20 cellular contexts compared by ENCODE assay signal in the genomic region with DNA sequence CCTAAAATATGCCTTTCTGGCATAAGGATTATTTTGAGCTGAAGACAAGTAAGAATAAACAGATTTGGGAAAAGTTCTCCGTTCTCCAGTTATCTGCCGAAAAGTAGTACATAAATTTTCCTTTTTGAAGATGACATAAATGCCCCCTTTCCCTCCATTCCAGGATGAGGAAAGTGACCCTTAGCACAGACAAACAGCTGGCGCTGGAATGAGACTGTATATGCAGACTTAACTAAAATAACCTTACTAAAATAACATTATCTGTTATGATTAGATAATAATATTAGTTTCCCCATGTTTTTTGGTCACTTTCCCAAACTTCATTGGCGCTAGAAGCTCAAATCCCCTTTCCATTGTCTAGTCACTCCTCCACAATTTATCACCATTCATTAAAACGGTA. TPM values are rescaled to one million over a fixed set of nuclear protein-coding genes. Genes with fewer than 3 reads are reported as not detected.
DNase-seq lines count a peak whose midpoint lies in the region; ATAC-seq and TF ChIP-seq lines count a peak whose summit lies in the region.
"Had no signal": no experiment of that assay in that cellular context is flagged by ENCODE, and none has a peak within 500 bp of the region (broad histone marks: within the 10 kb centered on the region; RNA-seq: fewer than 3 reads in every experiment).

No MANE protein-coding gene starts in this region.

- WGBS in liver = 75% methylated on average over 5 of the region's 5 CpGs
- 55% methylated on average over 5 of the region's 5 CpGs for WGBS in right lobe of liver (ENCODE audit: insufficient coverage, low coverage, low lambda C conversion rate, missing lambda C conversion rate)

- no peaks in the 10 kb centered on the region for H3K36me3 Mint-ChIP-seq in nephron (ENCODE audit: low read depth)
- no peaks in the 10 kb centered on the region for H3K36me3 Mint-ChIP-seq in natural killer cell treated with Interleukin-12 subunit alpha and Interleukin-12 subunit beta and Interleukin-15 and Interleukin-18, amount 100 ng/mL, for 72 hours
- H3K36me3 Mint-ChIP-seq: naive thymus-derived CD4-positive, alpha-beta T cell had no signal

- H3K36me3 ChIP-seq in liver (ENCODE audit: control insufficient read depth in 4 of 4, insufficient read depth in 3 of 4, low read depth in 1 of 4, low read length in 3 of 4) (no peaks in the 10 kb centered on the region), right lobe of liver (no peaks in the 10 kb centered on the region)
- H3K36me3 ChIP-seq: tibial nerve had no signal

- peak overlapping the region; percentile 26 to 65 for H3K27ac ChIP-seq in liver (ENCODE audit: low read depth in 1 of 2, low read length in 2 of 2)
- peak overlapping the region in 1 of 3 donors; percentile 27 for H3K27ac ChIP-seq in right lobe of liver
- H3K27ac ChIP-seq in epithelial cell of prostate = peak overlapping the region; percentile 89
- H3K27ac ChIP-seq: VCaP had no signal

- H3K9ac ChIP-seq in liver (ENCODE audit: low read depth in 1 of 2, low read length in 2 of 2) = no peak overlapping the region

- peaks cover 12 to 43% (median 24%) of the 10 kb centered on the region in 4 donors for H3K4me1 ChIP-seq in liver (ENCODE audit: control insufficient read depth in 4 of 4, insufficient read depth in 4 of 4, low read length in 3 of 4)
- peaks cover 0 to 43% (median 20%) of the 10 kb centered on the region in 4 donors for H3K4me1 ChIP-seq in right lobe of liver

- peak overlapping the region; percentile 86 to 95 (median 93) for H3K27ac Mint-ChIP-seq in nephron
- no peak overlapping the region for H3K27ac Mint-ChIP-seq in natural killer cell treated with Interleukin-12 subunit alpha and Interleukin-12 subunit beta and Interleukin-15 and Interleukin-18, amount 100 ng/mL, for 72 hours
- H3K27ac Mint-ChIP-seq: naive thymus-derived CD4-positive, alpha-beta T cell had no signal

- ATAC-seq in right lobe of liver = no peak
- no peak for ATAC-seq in GM19328 (IDR thresholded peaks at IDR 0.05; ENCODE audit: unreplicated experiment)
- ATAC-seq in natural killer cell treated with Interleukin-12 subunit alpha and Interleukin-12 subunit beta and Interleukin-15 and Interleukin-18, amount 100 ng/mL, for 72 hours = no peak
- ATAC-seq: naive thymus-derived CD4-positive, alpha-beta T cell had no signal

- no peak overlapping the region for H3K4me3 ChIP-seq in liver (ENCODE audit: low read depth in 1 of 3, low read length in 3 of 3)
- H3K4me3 ChIP-seq in right lobe of liver = no peak overlapping the region
- H3K4me3 ChIP-seq: tibial nerve had no signal

- no peaks in the 10 kb centered on the region for H3K9me3 Mint-ChIP-seq in nephron
- no peaks in the 10 kb centered on the region for H3K9me3 Mint-ChIP-seq in natural killer cell treated with Interleukin-12 subunit alpha and Interleukin-12 subunit beta and Interleukin-15 and Interleukin-18, amount 100 ng/mL, for 72 hours
- H3K9me3 Mint-ChIP-seq: naive thymus-derived CD4-positive, alpha-beta T cell had no signal

- intact Hi-C loops in right lobe of liver (cut with DNase I) = no loop called here

- H3K4me1 Mint-ChIP-seq in nephron = peaks cover 97% of the 10 kb centered on the region
- H3K4me1 Mint-ChIP-seq in natural killer cell treated with Interleukin-12 subunit alpha and Interleukin-12 subunit beta and Interleukin-15 and Interleukin-18, amount 100 ng/mL, for 72 hours (ENCODE audit: low read depth in 2 of 2) = no peaks in the 10 kb centered on the region
- H3K4me1 Mint-ChIP-seq: naive thymus-derived CD4-positive, alpha-beta T cell had no signal

- TF ChIP-seq CTCF in liver (IDR thresholded peaks at IDR 0.05; ENCODE audit: low read depth, low read length, missing input control) (no peak), right lobe of liver (IDR thresholded peaks at IDR 0.05) (no peak), nephron (IDR thresholded peaks at IDR 0.05; ENCODE audit: unreplicated experiment in 3 of 3) (no peak)

- no peak for TF ChIP-seq RAD21 in liver (IDR thresholded peaks at IDR 0.05)

- H3K4me3 Mint-ChIP-seq in nephron = peak overlapping the region in 1 of 3 experiments; percentile 25
- H3K4me3 Mint-ChIP-seq in natural killer cell treated with Interleukin-12 subunit alpha and Interleukin-12 subunit beta and Interleukin-15 and Interleukin-18, amount 100 ng/mL, for 72 hours = no peak overlapping the region
- H3K4me3 Mint-ChIP-seq: CD14-positive monocyte; naive thymus-derived CD4-positive, alpha-beta T cell had no signal

- no peak for DNase-seq in right lobe of liver
- DNase-seq in epithelial cell of prostate (ENCODE audit: low read depth, low spot score) = no peak
- DNase-seq in midbrain (lab: John Stamatoyannopoulos, UW) = no peak
- no peak for DNase-seq in natural killer cell treated with Interleukin-12 subunit alpha and Interleukin-12 subunit beta and Interleukin-15 and Interleukin-18, amount 100 ng/mL, for 72 hours (ENCODE audit: low spot score)
- no peak for DNase-seq in stimulated activated naive CD4-positive, alpha-beta T cell treated with Interleukin-2 at 50 U/mL for 16 hours (lab: John Stamatoyannopoulos, UW)
- DNase-seq: amygdala; cerebellar nuclear complex; Karpas-422; naive thymus-derived CD4-positive, alpha-beta T cell; NCI-H1417; posterior cingulate gyrus; RPMI8226; stimulated activated CD4-positive, alpha-beta T cell treated with anti-CD3 and anti-CD28 coated beads, Interleukin-12 subunit alpha, Interleukin-12 subunit beta, amount 100 ng/mL, for 4 hours; T-helper 1 cell had no signal

- no peak for TF ChIP-seq POLR2A in right lobe of liver (IDR thresholded peaks at IDR 0.05)

- no peaks in the 10 kb centered on the region for H3K9me3 ChIP-seq in liver (ENCODE audit: control insufficient read depth in 4 of 4, low read length in 3 of 4)
- no peaks in the 10 kb centered on the region for H3K9me3 ChIP-seq in right lobe of liver
- H3K9me3 ChIP-seq: tibial nerve had no signal

- H3K27me3 Mint-ChIP-seq in nephron (ENCODE audit: low read depth) = no peaks in the 10 kb centered on the region
- no peaks in the 10 kb centered on the region for H3K27me3 Mint-ChIP-seq in natural killer cell treated with Interleukin-12 subunit alpha and Interleukin-12 subunit beta and Interleukin-15 and Interleukin-18, amount 100 ng/mL, for 72 hours
- H3K27me3 Mint-ChIP-seq: naive thymus-derived CD4-positive, alpha-beta T cell had no signal

- H3K27me3 ChIP-seq in liver (ENCODE audit: control insufficient read depth in 4 of 4, insufficient read depth in 4 of 4, low read length in 3 of 4) = no peaks in the 10 kb centered on the region
- H3K27me3 ChIP-seq in right lobe of liver = no peaks in the 10 kb centered on the region
- H3K27me3 ChIP-seq: tibial nerve had no signal

TF ChIP-seq in liver, 16 proteins besides CTCF, POLR2A, EP300 and RAD21:
- TF ChIP-seq JUND (IDR thresholded peaks at IDR 0.05) (no peak), RXRA (IDR thresholded peaks at IDR 0.05) (no peak), EGR1 (IDR thresholded peaks at IDR 0.05; ENCODE audit: low read depth in 2 of 2) (no peak)
- TF ChIP-seq, protein P1, sequence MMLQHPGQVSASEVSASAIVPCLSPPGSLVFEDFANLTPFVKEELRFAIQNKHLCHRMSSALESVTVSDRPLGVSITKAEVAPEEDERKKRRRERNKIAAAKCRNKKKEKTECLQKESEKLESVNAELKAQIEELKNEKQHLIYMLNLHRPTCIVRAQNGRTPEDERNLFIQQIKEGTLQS (IDR thresholded peaks at IDR 0.05) = no peak

RNA-seq across cellular contexts. Expression of a gene that starts 21.5 kb away (rescaled TPM):
- total RNA-seq in liver (10 to 100 TPM; 11.1 to 25.7 TPM), right lobe of liver (10 to 100 TPM in 3 of 6 experiments, 1 to 10 TPM in 3; 6.6 to 19.0 (median 10.3) TPM)
- polyA plus RNA-seq in liver = 1 to 10 TPM; 5.8 to 8.3 TPM
- total RNA-seq in natural killer cell treated with Interleukin-12 subunit alpha and Interleukin-12 subunit beta and Interleukin-15 and Interleukin-18, amount 100 ng/mL, for 72 hours = not detected
- polyA plus RNA-seq: naive thymus-derived CD4-positive, alpha-beta T cell had no signal

Comparison
In these comparisons a context has a peak if more than half of its experiments do, and no peak if none do; other contexts are left out.
1. H3K27ac Mint-ChIP-seq: peak in nephron (3 of 3); none in natural killer cell treated with Interleukin-12 subunit alpha and Interleukin-12 subunit beta and Interleukin-15 and Interleukin-18, amount 100 ng/mL, for 72 hours (0 of 2).
2. RNA of a gene that starts 21.5 kb away (total RNA-seq): 11.1 to 25.7 TPM in liver and 6.6 to 19.0 TPM in right lobe of liver; not detected in natural killer cell treated with Interleukin-12 subunit alpha and Interleukin-12 subunit beta and Interleukin-15 and Interleukin-18, amount 100 ng/mL, for 72 hours; every median in the first group is over 4 times any median in the second.